22 cellular contexts compared by ENCODE assay signal in the genomic region with DNA sequence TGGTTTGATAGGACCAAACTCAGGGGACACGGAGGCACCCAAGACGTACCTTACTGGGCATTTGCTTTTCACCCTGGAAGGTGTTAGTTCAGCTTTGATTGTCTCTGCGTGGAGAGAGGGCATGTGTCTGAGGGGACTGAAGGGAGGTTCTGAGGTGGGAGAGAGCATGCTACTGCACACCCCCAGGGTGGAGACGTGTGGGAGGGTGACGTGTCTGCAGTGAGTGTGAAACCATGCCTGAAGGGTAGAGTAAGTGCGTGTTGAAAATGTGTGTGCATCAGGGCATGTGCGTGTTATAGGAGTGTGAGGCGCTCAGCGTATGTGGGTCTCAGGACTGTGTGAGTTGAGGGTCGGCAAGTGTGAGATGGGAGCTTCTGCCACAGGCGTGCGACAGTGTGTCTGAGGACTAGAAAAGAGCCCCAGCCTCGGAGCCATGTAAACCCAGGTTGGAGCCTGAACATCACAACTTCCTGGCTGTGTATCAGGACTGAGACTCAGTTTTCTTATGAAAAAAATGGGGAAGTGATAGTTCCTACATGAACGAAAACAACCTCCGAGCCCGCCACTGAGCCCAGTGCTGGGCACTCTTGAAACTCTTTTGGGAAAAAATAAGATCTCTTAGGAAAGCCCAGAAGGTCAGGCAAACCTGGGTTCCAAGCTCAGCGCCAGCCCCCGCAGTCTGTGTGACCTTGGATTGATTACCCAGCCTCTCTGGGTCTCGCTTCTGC. TPM values are rescaled to one million over a fixed set of nuclear protein-coding genes. Genes with fewer than 3 reads are reported as not detected.
A peak's percentile ranks its signal among the peaks of the same experiment; 100 is the strongest.
DNase-seq lines count a peak whose midpoint lies in the region; ATAC-seq, FAIRE-seq and TF ChIP-seq lines count a peak whose summit lies in the region.
"Had no signal": no experiment of that assay in that cellular context is flagged by ENCODE, and none has a peak within 500 bp of the region (broad histone marks: within the 10 kb centered on the region; RNA-seq: fewer than 3 reads in every experiment).

No MANE protein-coding gene starts in this region.

- H3K4me1 Mint-ChIP-seq in H9 (peaks cover 2 to 6% of the 10 kb centered on the region in 2 experiments; a peak in 1 of 4 replicates), mesothelial cell of epicardium (no peaks in the 10 kb centered on the region)
- H3K4me1 Mint-ChIP-seq: activated CD4-positive, alpha-beta T cell treated with anti-CD3 and anti-CD28 coated beads for 36 hours had no signal

- H3K4ac ChIP-seq in H9 (ENCODE audit: low read depth, low read length) = no peak overlapping the region

- TF ChIP-seq CTCF in GM12878 (IDR thresholded peaks at IDR 0.05 in 2 of 3, conservative IDR thresholded peaks at IDR 0.05 in 1 of 3; ENCODE audit: control insufficient read depth in 2 of 3, extremely low read depth in 1 of 3, insufficient read depth in 1 of 3, low read depth in 3 of 3, low read length in 3 of 3) (no peak), H9 (conservative IDR thresholded peaks at IDR 0.05) (no peak), mesothelial cell of epicardium (IDR thresholded peaks at IDR 0.05; ENCODE audit: unreplicated experiment) (no peak), SK-N-SH (IDR thresholded peaks at IDR 0.05) (no peak)

- H3K79me1 ChIP-seq in H9 (ENCODE audit: insufficient read depth, low read depth, low read length, poor library complexity, severe bottlenecking) = no peaks in the 10 kb centered on the region

- no peak overlapping the region for H2BK120ac ChIP-seq in H9 (ENCODE audit: low read depth, low read length, poor library complexity, severe bottlenecking)

- H3T11ph ChIP-seq in H9 (ENCODE audit: low read length) = no peak overlapping the region

- FAIRE-seq in GM12878 (lab: Jason Lieb, UNC) = peak; percentile 64

- no peak overlapping the region for H2BK5ac ChIP-seq in H9 (ENCODE audit: insufficient read length, low read length)

- H4K91ac ChIP-seq in H9 (ENCODE audit: insufficient read length, low read depth, low read length) = no peak overlapping the region

- H3K56ac ChIP-seq in H9 (ENCODE audit: insufficient read length, low read depth, low read length) = no peak overlapping the region

- POLR2A ChIA-PET in GM12878 (lab: Charles Lee) (no interaction called here), SK-N-SH (lab: Yijun Ruan, JAX) (no interaction called here)

- no peaks in the 10 kb centered on the region for H3K9me2 ChIP-seq in SK-N-SH

- peaks cover 19 to 51% (median 43%) of the 10 kb centered on the region in 10 experiments for H3K4me1 ChIP-seq in BLaER1 treated with 17β-estradiol and CSF1 and Interleukin-3, amounts not matched to agents 10 nM and 100 nM
- H3K4me1 ChIP-seq in GM12878 (ENCODE audit: control insufficient read depth, insufficient read depth, low read length) (peaks cover 9% of the 10 kb centered on the region), H9 (ENCODE audit: insufficient read depth, low read length) (no peaks in the 10 kb centered on the region), SK-N-SH (ENCODE audit: control insufficient read depth in 1 of 2, insufficient read depth in 2 of 2, low read depth in 1 of 2, low read length in 1 of 2) (peaks cover 0 to 2% of the 10 kb centered on the region in 2 experiments; a peak in 1 of 4 replicates)
- H3K4me1 ChIP-seq: Caco-2 had no signal

- H2BK15ac ChIP-seq in H9 (ENCODE audit: low read depth, low read length) = no peak overlapping the region

- intact Hi-C loops in GM12878 (cut with micrococcal nuclease; ENCODE audit: unreplicated experiment) = no loop called here

- peak overlapping the region; percentile 28; the same call in 1 of the 2 replicates for H2AFZ ChIP-seq in GM12878 (ENCODE audit: control insufficient read depth, low read depth, low read length)
- H2AFZ ChIP-seq in H9 (ENCODE audit: low read length) = no peak overlapping the region
- H2AFZ ChIP-seq in SK-N-SH (ENCODE audit: low read depth) = no peak overlapping the region

- WGBS in GM12878 (ENCODE audit: insufficient coverage, insufficient replicate concordance, low lambda C conversion rate, missing lambda C conversion rate) = 27% methylated on average over 19 of the region's 19 CpGs
- WGBS in H9 (ENCODE audit: extremely low coverage, insufficient read length, low lambda C conversion rate) = no CpG with 5 or more reads among the region's 19 CpGs
- WGBS in SK-N-SH (ENCODE audit: low lambda C conversion rate) = 78% methylated on average over 19 of the region's 19 CpGs

- H2BK12ac ChIP-seq in H9 (ENCODE audit: insufficient read length, low read depth, low read length) = no peak overlapping the region

- CTCF ChIA-PET in GM12878 (lab: Yijun Ruan, JAX) = interaction anchor here (2.0 kb wide), 1 partner anchor 14 kb away, joined by 4 read pairs; no protein-coding TSS in a partner anchor
- CTCF ChIA-PET in SK-N-SH (lab: Yijun Ruan, JAX) = interaction anchor here (0.6 to 3.5 kb wide), 5 partner anchors 11 to 104 kb away, joined by 3 to 20 read pairs (median 5); a partner anchor contains a TSS

- H2BK20ac ChIP-seq in H9 (ENCODE audit: low read depth, low read length, poor library complexity, severe bottlenecking) = no peak overlapping the region

- RAD21 ChIA-PET in GM12878 (lab: Charles Lee; ENCODE audit: unreplicated experiment) = no interaction called here

- in situ Hi-C loops in GM12878 (cut with MboI) = no loop called here

- BruUV-seq in GM12878 (replicated peaks; lab: Mats Ljungman, UMichigan) = no TSS peak

- H3K27ac ChIP-seq in BLaER1 treated with 17β-estradiol and CSF1 and Interleukin-3, amounts not matched to agents 10 nM and 100 nM = peak overlapping the region in 4 of 11 experiments; percentile 2 to 26 (median 20); a peak in 7 of 22 replicates
- H3K27ac ChIP-seq in GM12878 (ENCODE audit: control insufficient read depth, insufficient read depth) (no peak overlapping the region), H9 (ENCODE audit: insufficient read length, low read depth, low read length) (no peak overlapping the region), SK-N-SH (ENCODE audit: low read depth in 2 of 2, low read length in 1 of 2) (no peak overlapping the region)
- H3K27ac ChIP-seq: skin epidermis, stomach had no signal

- SMC1A ChIA-PET in GM12878 (lab: Charles Lee; ENCODE audit: uncharacterized antibody, unreplicated experiment) = no interaction called here

- H3K23ac ChIP-seq in H9 (ENCODE audit: insufficient read length, low read depth, low read length) = no peak overlapping the region

- no peak for TF ChIP-seq RAD21 in GM12878 (IDR thresholded peaks at IDR 0.05; ENCODE audit: insufficient read depth, low read depth, low read length)
- no peak for TF ChIP-seq RAD21 in SK-N-SH (IDR thresholded peaks at IDR 0.05; ENCODE audit: low read length)

- no peak overlapping the region for H3K27ac Mint-ChIP-seq in H9
- H3K27ac Mint-ChIP-seq in mesothelial cell of epicardium = no peak overlapping the region
- H3K27ac Mint-ChIP-seq: activated CD4-positive, alpha-beta T cell treated with anti-CD3 and anti-CD28 coated beads for 36 hours; activated naive CD8-positive, alpha-beta T cell treated with anti-CD3 and anti-CD28 coated beads, Interleukin-2, amount 50 U/mL, for 24 hours; effector memory CD8-positive, alpha-beta T cell had no signal

- peak overlapping the region; percentile 15 to 71 (median 58) for H3K4me2 ChIP-seq in BLaER1 treated with 17β-estradiol and CSF1 and Interleukin-3, amounts not matched to agents 10 nM and 100 nM
- H3K4me2 ChIP-seq in GM12878 (ENCODE audit: control insufficient read depth, insufficient read depth) (peak overlapping the region; percentile 1), H9 (ENCODE audit: insufficient read depth, insufficient read length, low read length) (no peak overlapping the region), SK-N-SH (no peak overlapping the region)

- no peak overlapping the region for H3K4me3 ChIP-seq in BLaER1 treated with 17β-estradiol and CSF1 and Interleukin-3, amounts not matched to agents 10 nM and 100 nM
- peak overlapping the region; percentile 13; the same call in 1 of the 2 replicates for H3K4me3 ChIP-seq in GM12878
- H3K4me3 ChIP-seq in SK-N-SH (ENCODE audit: low read depth in 2 of 2, low read length in 1 of 2) = no peak overlapping the region
- H3K4me3 ChIP-seq: skin epidermis, stomach had no signal

- no peaks in the 10 kb centered on the region for H3F3A ChIP-seq in SK-N-SH (replicated peaks; ENCODE audit: insufficient read depth)

- H3K9me3 Mint-ChIP-seq in H9 (no peaks in the 10 kb centered on the region), mesothelial cell of epicardium (peaks cover 3% of the 10 kb centered on the region)
- H3K9me3 Mint-ChIP-seq: activated naive CD8-positive, alpha-beta T cell treated with anti-CD3 and anti-CD28 coated beads, Interleukin-2, amount 50 U/mL, for 24 hours; effector memory CD8-positive, alpha-beta T cell had no signal

- TF ChIP-seq POLR2A in GM12878 (IDR thresholded peaks at IDR 0.05; ENCODE audit: low read depth, low read length) = no peak

- no peaks in the 10 kb centered on the region for H3K9me3 ChIP-seq in BLaER1 treated with 17β-estradiol and CSF1 and Interleukin-3, amounts not matched to agents 10 nM and 100 nM (replicated peaks in 1 of 11)
- H3K9me3 ChIP-seq in GM12878 (replicated peaks; ENCODE audit: control insufficient read depth, insufficient read depth, low read length) (no peaks in the 10 kb centered on the region), H9 (ENCODE audit: control insufficient read depth, low read depth, low read length) (no peaks in the 10 kb centered on the region), SK-N-SH (no peaks in the 10 kb centered on the region)
- H3K9me3 ChIP-seq: Caco-2, stomach had no signal

- ATAC-seq in GM19372 (IDR thresholded peaks at IDR 0.05; ENCODE audit: low read depth, unreplicated experiment) (peak; percentile 72), HG03095 (IDR thresholded peaks at IDR 0.05; ENCODE audit: unreplicated experiment) (peak; percentile 51), GM12878 (peak; percentile 68)
- ATAC-seq: activated CD4-positive, alpha-beta T cell treated with anti-CD3 and anti-CD28 coated beads for 36 hours; activated naive CD8-positive, alpha-beta T cell treated with anti-CD3 and anti-CD28 coated beads, Interleukin-2, amount 50 U/mL, for 24 hours; effector memory CD8-positive, alpha-beta T cell; Panc1 had no signal

- no peak overlapping the region for H3K9ac ChIP-seq in BLaER1 treated with 17β-estradiol and CSF1 and Interleukin-3, amounts not matched to agents 10 nM and 100 nM
- no peak overlapping the region for H3K9ac ChIP-seq in GM12878 (ENCODE audit: control insufficient read depth, insufficient read depth, low read length)
- H3K9ac ChIP-seq in H9 (ENCODE audit: extremely low read depth, insufficient read length, low read length) = no peak overlapping the region
- no peak overlapping the region for H3K9ac ChIP-seq in SK-N-SH

- H3K14ac ChIP-seq in H9 (ENCODE audit: insufficient read depth, low read length) = no peak overlapping the region

- no peaks in the 10 kb centered on the region for H3K36me3 ChIP-seq in BLaER1 treated with 17β-estradiol and CSF1 and Interleukin-3, amounts not matched to agents 10 nM and 100 nM
- H3K36me3 ChIP-seq in GM12878 (ENCODE audit: control insufficient read depth in 2 of 2, insufficient read depth in 2 of 2, low read length in 1 of 2) (no peaks in the 10 kb centered on the region), SK-N-SH (replicated peaks in 1 of 2; ENCODE audit: control insufficient read depth in 1 of 2, insufficient read depth in 2 of 2, low read length in 1 of 2) (no peaks in the 10 kb centered on the region)
- H3K36me3 ChIP-seq: stomach had no signal

- H3K23me2 ChIP-seq in H9 (ENCODE audit: insufficient read length, low read depth, low read length, poor library complexity, severe bottlenecking) = no peaks in the 10 kb centered on the region

- H3K18ac ChIP-seq in H9 (ENCODE audit: insufficient read length, low read depth, low read length) = no peak overlapping the region

- no peak overlapping the region for H3K4me3 Mint-ChIP-seq in H9
- H3K4me3 Mint-ChIP-seq in mesothelial cell of epicardium = no peak overlapping the region
- H3K4me3 Mint-ChIP-seq: activated CD4-positive, alpha-beta T cell treated with anti-CD3 and anti-CD28 coated beads for 36 hours; activated naive CD8-positive, alpha-beta T cell treated with anti-CD3 and anti-CD28 coated beads, Interleukin-2, amount 50 U/mL, for 24 hours; effector memory CD8-positive, alpha-beta T cell had no signal

- H4K5ac ChIP-seq in H9 (ENCODE audit: insufficient read length, low read depth, low read length) = no peak overlapping the region

- H3K79me2 ChIP-seq in GM12878 (ENCODE audit: control insufficient read depth, insufficient read depth, low read length) (no peaks in the 10 kb centered on the region), H9 (ENCODE audit: insufficient read depth, low read length) (no peaks in the 10 kb centered on the region), SK-N-SH (ENCODE audit: insufficient read depth) (no peaks in the 10 kb centered on the region)

- no peaks in the 10 kb centered on the region for H3K27me3 ChIP-seq in BLaER1 treated with 17β-estradiol and CSF1 and Interleukin-3, amounts not matched to agents 10 nM and 100 nM
- no peaks in the 10 kb centered on the region for H3K27me3 ChIP-seq in GM12878 (replicated peaks in 1 of 2; ENCODE audit: control insufficient read depth in 2 of 2, insufficient read depth in 2 of 2, low read length in 1 of 2)
- no peaks in the 10 kb centered on the region for H3K27me3 ChIP-seq in H9 (ENCODE audit: insufficient read depth, low read length)
- H3K27me3 ChIP-seq in SK-N-SH (ENCODE audit: insufficient read depth) = no peaks in the 10 kb centered on the region
- H3K27me3 ChIP-seq: stomach had no signal

- no peak for TF ChIP-seq EP300 in GM12878 (IDR thresholded peaks at IDR 0.05; ENCODE audit: borderline replicate concordance in 1 of 2, control insufficient read depth in 1 of 2, low read depth in 2 of 2, low read length in 2 of 2)
- no peak for TF ChIP-seq EP300 in SK-N-SH (IDR thresholded peaks at IDR 0.05; ENCODE audit: borderline replicate concordance in 1 of 2, low read depth in 1 of 2, low read length in 1 of 2)

- no peaks in the 10 kb centered on the region for H4K20me1 ChIP-seq in BLaER1 treated with 17β-estradiol and CSF1 and Interleukin-3, amounts not matched to agents 10 nM and 100 nM
- no peaks in the 10 kb centered on the region for H4K20me1 ChIP-seq in GM12878 (ENCODE audit: control insufficient read depth, insufficient read depth)
- H4K20me1 ChIP-seq in H9 (ENCODE audit: control insufficient read depth, insufficient read depth, insufficient read length) = no peaks in the 10 kb centered on the region
- no peaks in the 10 kb centered on the region for H4K20me1 ChIP-seq in SK-N-SH (ENCODE audit: insufficient read depth)

- DNase-seq in GM12878 (ENCODE audit: low read depth, low spot score) (no peak), H9 (no peak), kidney tubule cell (ENCODE audit: low spot score) (no peak), mesothelial cell of epicardium (ENCODE audit: low spot score in 2 of 2, unreplicated experiment in 2 of 2) (no peak), SK-N-SH (no peak)
- DNase-seq: activated CD4-positive, alpha-beta T cell treated with anti-CD3 and anti-CD28 coated beads for 36 hours; activated naive CD8-positive, alpha-beta T cell treated with anti-CD3 and anti-CD28 coated beads, Interleukin-2, amount 50 U/mL, for 24 hours; Caco-2; effector memory CD8-positive, alpha-beta T cell; foreskin fibroblast; GF-D8; KBM-7; mesenchymal stem cell; NCI-H1436 treated with DMSO at 0.1 percent for 48 hours; NCI-H510A; stomach; T-helper 1 cell had no signal

- no peak overlapping the region for H2AK5ac ChIP-seq in H9 (ENCODE audit: insufficient read length, low read length)

- H4K8ac ChIP-seq in H9 (replicated peaks; ENCODE audit: insufficient read length, low read depth, low read length) = no peak overlapping the region

- no peaks in the 10 kb centered on the region for H3K36me3 Mint-ChIP-seq in H9 (ENCODE audit: insufficient read depth in 1 of 3, low read depth in 3 of 3)
- no peaks in the 10 kb centered on the region for H3K36me3 Mint-ChIP-seq in mesothelial cell of epicardium

- no peaks in the 10 kb centered on the region; the same call in 1 of the 2 replicates for H3K27me3 Mint-ChIP-seq in H9 (ENCODE audit: low read depth)
- H3K27me3 Mint-ChIP-seq in mesothelial cell of epicardium (ENCODE audit: low read depth) = peaks cover 19% of the 10 kb centered on the region
- H3K27me3 Mint-ChIP-seq: activated CD4-positive, alpha-beta T cell treated with anti-CD3 and anti-CD28 coated beads for 36 hours; activated naive CD8-positive, alpha-beta T cell treated with anti-CD3 and anti-CD28 coated beads, Interleukin-2, amount 50 U/mL, for 24 hours had no signal

RNA-seq across cellular contexts. Expression of a gene that starts 11.8 kb away (rescaled TPM):
- 0.13 and 0.91 TPM in 2 replicates for total RNA-seq in GM12878 (2013; cell fraction: nucleolus; rRNA removed)
- total RNA-seq in GM12878 (2014; rRNA removed) (0.28 and 0.33 TPM in 2 replicates), GM12878 (2014; rRNA removed; fragmentation: Illumina TruSeq; extraction: Trizol) (0.09 TPM in 1 of 2 replicates, not detected in the other), GM12878 (2021) (0.11 and 0.56 TPM in 2 replicates), H9 (2021) (2.3 and 2.9 TPM in 2 replicates), mesothelial cell of epicardium (2.0 to 3.0 TPM (median 2.1 TPM) in 3 replicates)
- polyA plus RNA-seq in GM12878 (2011; ENCODE audit: low read depth) = 0.22 TPM
- polyA plus RNA-seq in GM12878 (2011; rRNA removed) (not detected in 2 replicates), GM12878 (2014; fragmentation: Illumina TruSeq; extraction: Trizol) (0.15 TPM in 1 of 2 replicates, not detected in the other), GM12878 (2014; fragmentation: Nextera tagmentation; extraction: Ambion mirVana) (not detected), GM12878 (2014; rRNA removed) (0.06 and 0.22 TPM in 2 replicates), GM12878 (2016; fragmentation: Nextera tagmentation; extraction: Ambion mirVana) (not detected), SK-N-SH (2012; rRNA removed) (0.13 and 0.23 TPM in 2 replicates)
- polyA plus RNA-seq in GM12878 (2011; cell fraction: cytosol; rRNA removed) = 0.04 and 0.13 TPM in 2 replicates
- polyA plus RNA-seq in GM12878 (2011; cell fraction: nucleus; rRNA removed) = 0.13 and 0.38 TPM in 2 replicates
- 0.54 and 0.84 TPM in 2 replicates for polyA plus RNA-seq in GM12878 (2012)
- polyA minus RNA-seq in GM12878 (2011; rRNA and poly(A)+ RNA removed) = 0.37 TPM in 1 of 2 replicates, not detected in the other
- not detected in 2 replicates for polyA minus RNA-seq in GM12878 (2011; cell fraction: cytosol; rRNA and poly(A)+ RNA removed)
- not detected in 2 replicates for polyA minus RNA-seq in GM12878 (2011; cell fraction: nucleus; rRNA and poly(A)+ RNA removed)
- 0.09 and 0.22 TPM in 2 replicates for polyA plus RNA-seq in SK-N-SH (2012; cell fraction: cytosol; rRNA removed)
- 0.23 and 0.35 TPM in 2 replicates for polyA plus RNA-seq in SK-N-SH (2012; cell fraction: nucleus; rRNA removed)

RNA-seq across cellular contexts. Expression of a gene that starts 48.6 kb away (rescaled TPM):
- 1.6 and 1.8 TPM in 2 replicates for total RNA-seq in GM12878 (2013; cell fraction: nucleolus; rRNA removed)
- total RNA-seq in GM12878 (2014; rRNA removed) = 0.17 and 0.22 TPM in 2 replicates
- 0.09 and 0.18 TPM in 2 replicates for total RNA-seq in GM12878 (2014; rRNA removed; fragmentation: Illumina TruSeq; extraction: Trizol)
- 0.18 and 0.21 TPM in 2 replicates for total RNA-seq in GM12878 (2021)
- polyA plus RNA-seq in GM12878 (2011; ENCODE audit: low read depth) = 0.09 TPM
- polyA plus RNA-seq in GM12878 (2011; rRNA removed) = 0.09 and 0.12 TPM in 2 replicates
- polyA plus RNA-seq in GM12878 (2011; cell fraction: cytosol; rRNA removed) = 0.08 and 0.09 TPM in 2 replicates
- 0.16 and 0.28 TPM in 2 replicates for polyA plus RNA-seq in GM12878 (2011; cell fraction: nucleus; rRNA removed)
- polyA plus RNA-seq in GM12878 (2012) = 0.10 and 0.24 TPM in 2 replicates
- 0.10 and 0.13 TPM in 2 replicates for polyA plus RNA-seq in GM12878 (2014; fragmentation: Illumina TruSeq; extraction: Trizol)
- under 1 TPM in 1 of 2 experiments, not detected in 1; under 0.01 TPM for polyA plus RNA-seq in GM12878 (2014; fragmentation: Nextera tagmentation; extraction: Ambion mirVana)
- 0.05 and 0.15 TPM in 2 replicates for polyA plus RNA-seq in GM12878 (2014; rRNA removed)
- under 1 TPM in 1 of 2 experiments, not detected in 1; 0.11 TPM for polyA plus RNA-seq in GM12878 (2016; fragmentation: Nextera tagmentation; extraction: Ambion mirVana)
- 0.10 and 0.22 TPM in 2 replicates for polyA minus RNA-seq in GM12878 (2011; rRNA and poly(A)+ RNA removed)
- 0.10 TPM in 1 of 2 replicates, not detected in the other for polyA minus RNA-seq in GM12878 (2011; cell fraction: cytosol; rRNA and poly(A)+ RNA removed)
- 0.19 and 0.24 TPM in 2 replicates for polyA minus RNA-seq in GM12878 (2011; cell fraction: nucleus; rRNA and poly(A)+ RNA removed)
- 0.94 and 1.4 TPM in 2 replicates for total RNA-seq in H9 (2021)
- 4.8 to 5.6 TPM (median 4.9 TPM) in 3 replicates for total RNA-seq in mesothelial cell of epicardium
- polyA plus RNA-seq in SK-N-SH (2012; rRNA removed) = 0.67 and 1.2 TPM in 2 replicates
- 0.41 and 0.52 TPM in 2 replicates for polyA plus RNA-seq in SK-N-SH (2012; cell fraction: cytosol; rRNA removed)
- 2.1 and 3.6 TPM in 2 replicates for polyA plus RNA-seq in SK-N-SH (2012; cell fraction: nucleus; rRNA removed)

Comparison
In these comparisons a context has a peak if more than half of its experiments do, and no peak if none do; other contexts are left out.
1. H3K4me2 ChIP-seq: peak in BLaER1 treated with 17β-estradiol and CSF1 and Interleukin-3, amounts not matched to agents 10 nM and 100 nM (11 of 11) and GM12878 (single experiment); none in H9 (single experiment) and SK-N-SH (single experiment).
2. Peak in every context shown above with its lines, with median percentiles within 50 percentile points of each other: ATAC-seq.